8 cellular contexts compared by ENCODE assay signal in the genomic region with DNA sequence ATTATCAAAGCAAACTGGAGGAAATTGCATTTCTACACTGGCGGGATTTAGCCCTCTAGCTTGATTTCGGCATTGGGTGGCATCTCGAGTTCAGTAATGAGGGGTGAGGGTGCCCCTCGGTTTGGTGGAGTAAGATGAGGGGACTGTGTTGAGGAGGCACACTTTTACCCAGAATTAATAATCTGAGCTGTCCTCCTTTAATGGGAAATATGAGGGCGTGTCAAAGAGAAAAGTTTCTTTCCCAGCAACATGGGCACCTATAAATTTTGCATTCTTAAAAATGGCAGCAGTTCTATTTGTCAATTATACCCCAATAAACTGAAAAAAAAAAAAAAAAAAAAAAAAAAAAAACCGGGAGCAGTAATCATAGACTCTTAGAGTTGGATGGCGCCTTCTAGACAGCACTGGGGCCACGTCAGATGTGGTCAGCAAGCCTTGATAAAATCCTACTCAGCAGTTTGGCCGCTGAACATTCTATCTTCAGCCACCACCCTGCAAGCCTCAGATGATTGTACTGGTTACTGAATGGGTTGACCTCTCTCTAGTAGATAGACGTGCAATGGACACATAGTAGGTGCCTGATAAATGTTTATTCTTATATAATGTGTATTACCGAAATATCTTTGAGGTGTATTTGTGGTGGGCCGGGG. TPM values are rescaled to one million over a fixed set of nuclear protein-coding genes. Genes with fewer than 3 reads are reported as not detected.
A peak's percentile ranks its signal among the peaks of the same experiment; 100 is the strongest.
DNase-seq lines count a peak whose midpoint lies in the region; TF ChIP-seq lines count a peak whose summit lies in the region.

No MANE protein-coding gene starts in this region.

- H3K27ac ChIP-seq in SJSA1 = peak overlapping the region; percentile 86
- peak overlapping the region; percentile 65 to 86 (median 80) for H3K27ac ChIP-seq in esophagus squamous epithelium
- H3K27ac ChIP-seq in neural progenitor cell = no peak overlapping the region

- no peak for TF ChIP-seq POLR2A in esophagus squamous epithelium (IDR thresholded peaks at IDR 0.05)

- H3K9me3 ChIP-seq in SJSA1 (replicated peaks) (no peaks in the 10 kb centered on the region), esophagus squamous epithelium (no peaks in the 10 kb centered on the region), neural progenitor cell (ENCODE audit: low read depth) (no peaks in the 10 kb centered on the region)

- H2AFZ ChIP-seq in neural progenitor cell (replicated peaks) = peak overlapping the region; percentile 100

- intact Hi-C loops in esophagus squamous epithelium (cut with DNase I) = loop anchor here (10.0 kb wide), 1 partner anchor 114 kb away; no protein-coding TSS in a partner anchor

- no peaks in the 10 kb centered on the region for H4K20me1 ChIP-seq in neural progenitor cell (ENCODE audit: low read depth)

- peaks cover 23% of the 10 kb centered on the region for H3K4me1 Mint-ChIP-seq in neural progenitor cell

- peak overlapping the region; percentile 100 for H3K4me2 ChIP-seq in neural progenitor cell

- 43 to 44% methylated on average over 11 to 12 of the region's 12 CpGs for WGBS in esophagus squamous epithelium, 2 donors

- peak overlapping the region; percentile 24 for H3K9ac ChIP-seq in neural progenitor cell

- H3K27me3 ChIP-seq in SJSA1 (replicated peaks) (no peaks in the 10 kb centered on the region), esophagus squamous epithelium (peaks cover 0 to 21% (median 3%) of the 10 kb centered on the region in 4 donors), neural progenitor cell (peaks cover 37% of the 10 kb centered on the region)

- H3K4me3 ChIP-seq in GM08714 (ENCODE audit: low read length) = peak overlapping the region; percentile 82
- H3K4me3 ChIP-seq in SJSA1 = peak overlapping the region; percentile 74
- H3K4me3 ChIP-seq in esophagus squamous epithelium = peak overlapping the region; percentile 59 to 88 (median 75)
- peak overlapping the region; percentile 84 for H3K4me3 ChIP-seq in neural progenitor cell

- H3K4me1 ChIP-seq in SJSA1 (replicated peaks) (peaks cover 52% of the 10 kb centered on the region), esophagus squamous epithelium (peaks cover 11 to 43% (median 14%) of the 10 kb centered on the region in 3 donors), neural progenitor cell (no peaks in the 10 kb centered on the region)

- H3K4me3 Mint-ChIP-seq in neural progenitor cell = peak overlapping the region; percentile 96

- no peaks in the 10 kb centered on the region for H3K9me3 Mint-ChIP-seq in neural progenitor cell

- H3K36me3 ChIP-seq in SJSA1 (peaks cover 3% of the 10 kb centered on the region; the same call in 1 of the 2 replicates), esophagus squamous epithelium (no peaks in the 10 kb centered on the region), neural progenitor cell (no peaks in the 10 kb centered on the region)

- DNase-seq in SJSA1 (ENCODE audit: low read depth in 1 of 2, low spot score in 2 of 2) = peak; percentile 54 to 71
- no peak for DNase-seq in esophagus squamous epithelium (lab: John Stamatoyannopoulos, UW)
- DNase-seq in neural progenitor cell (ENCODE audit: low spot score) = no peak
- no peak for DNase-seq in 8988T
- no peak for DNase-seq in occipital lobe (lab: John Stamatoyannopoulos, UW)
- no peak for DNase-seq in NCI-H2171 (lab: John Stamatoyannopoulos, UW)
- no peak for DNase-seq in amniotic stem cell (lab: John Stamatoyannopoulos, UW)

- H3K27ac Mint-ChIP-seq in neural progenitor cell = peak overlapping the region; percentile 94

- peaks cover 16% of the 10 kb centered on the region for H3F3A ChIP-seq in neural progenitor cell (ENCODE audit: low read depth)

- H3K27me3 Mint-ChIP-seq in neural progenitor cell (ENCODE audit: insufficient read depth, low read depth) = peaks cover 19% of the 10 kb centered on the region

- no peak for TF ChIP-seq CTCF in esophagus squamous epithelium (IDR thresholded peaks at IDR 0.05)
- TF ChIP-seq CTCF in neural progenitor cell (IDR thresholded peaks at IDR 0.05) = no peak

- H3K79me2 ChIP-seq in neural progenitor cell (ENCODE audit: low read depth) = peaks cover 4% of the 10 kb centered on the region

- no peaks in the 10 kb centered on the region for H3K36me3 Mint-ChIP-seq in neural progenitor cell

RNA-seq across cellular contexts. Expression of gene PAPSS2, which starts 0.9 kb away (rescaled TPM):
- 53.9 and 76.3 TPM in 2 replicates for total RNA-seq in SJSA1 (2014; rRNA removed; shearing (Covaris generic))
- total RNA-seq in esophagus squamous epithelium (10 to 100 TPM in 3 of 4 donors, 1 to 10 TPM in 1; 1.8 to 13.3 (median 11.0) TPM), neural progenitor cell (ENCODE audit: low replicate concordance) (4.0 and 6.0 TPM in 2 replicates), occipital lobe (3.1 TPM)

Comparison
In these comparisons a context has a peak if more than half of its experiments do, and no peak if none do; other contexts are left out.
1. DNase-seq: peak in SJSA1 (2 of 2); none in esophagus squamous epithelium (single experiment), neural progenitor cell (single experiment), 8988T (single experiment), occipital lobe (single experiment), NCI-H2171 (single experiment) and amniotic stem cell (single experiment).
2. Peak in every context shown above with its lines, with median percentiles within 50 percentile points of each other: H3K4me3 ChIP-seq.